In genomic region chr15:90248760-90249122, GRCh38 we compare ENCODE assay signal across 8 cellular contexts. TPM values are rescaled to one million over a fixed set of nuclear protein-coding genes. Genes with fewer than 3 reads are reported as not detected.
DNase-seq lines count a peak whose midpoint lies in the region; ATAC-seq and TF ChIP-seq lines count a peak whose summit lies in the region.

No MANE protein-coding gene starts in this region.

- peak overlapping the region; percentile 32; the same call in 1 of the 2 replicates for H3K4ac ChIP-seq in IMR-90 (ENCODE audit: low read depth, low read length)

- H3K56ac ChIP-seq in IMR-90 (ENCODE audit: extremely low read depth, insufficient read depth, low read length) = no peak overlapping the region

- H2AFZ ChIP-seq in IMR-90 (replicated peaks; ENCODE audit: low read length, poor library complexity) = peak overlapping the region; percentile 90

- in situ Hi-C loops in IMR-90 (cut with MboI; ENCODE audit: low sequenced_read_pairs) = no loop called here

- no peak overlapping the region for H3K18ac ChIP-seq in IMR-90 (ENCODE audit: low read depth, low read length)

- ATAC-seq in IMR-90 (ENCODE audit: low read depth) = peak; percentile 4; the same call in 1 of the 2 replicates
- peak in 1 of 3 donors; percentile 9 for ATAC-seq in natural killer cell
- no peak for ATAC-seq in HG02852 (IDR thresholded peaks at IDR 0.05; ENCODE audit: unreplicated experiment)
- no peak for ATAC-seq in HG03045 (IDR thresholded peaks at IDR 0.05; ENCODE audit: unreplicated experiment)

- H4K20me1 ChIP-seq in BLaER1 = no peaks in the 10 kb centered on the region
- H4K20me1 ChIP-seq in IMR-90 (ENCODE audit: insufficient read depth, low read length) = no peaks in the 10 kb centered on the region

- H3K27me3 ChIP-seq in BLaER1 = peaks cover 16% of the 10 kb centered on the region
- H3K27me3 ChIP-seq in IMR-90 (ENCODE audit: control insufficient read depth, insufficient read depth, low read length) = no peaks in the 10 kb centered on the region

- no peak overlapping the region for H3K4me3 ChIP-seq in BLaER1
- H3K4me3 ChIP-seq in IMR-90 (ENCODE audit: insufficient read depth, low read depth, low read length) = no peak overlapping the region

- dilution Hi-C loops in IMR-90 (cut with HindIII; ENCODE audit: low sequenced_read_pairs, unreplicated experiment) = no loop called here

- DNase-seq in IMR-90 (no peak), natural killer cell (no peak), NCI-H446 treated with DMSO at 0.1 percent for 48 hours (lab: John Stamatoyannopoulos, UW) (no peak)
- DNase-seq in activated CD4-positive, alpha-beta T cell treated with anti-CD3 and anti-CD28 coated beads for 1 hour = no peak

- CTCF ChIA-PET in IMR-90 (lab: Yijun Ruan, JAX) = no interaction called here

- H3K27ac ChIP-seq in BLaER1 (no peak overlapping the region), IMR-90 (ENCODE audit: insufficient read depth, low read length) (no peak overlapping the region)

- H2BK20ac ChIP-seq in IMR-90 (ENCODE audit: low read depth, low read length) = no peak overlapping the region

- no peaks in the 10 kb centered on the region for H3K9me3 Mint-ChIP-seq in dendritic cell treated with granulocyte-macrophage colony-stimulating factor and Interleukin-4, amounts not matched to agents 40 ng/mL and 50 ng/mL, for 4 days
- H3K9me3 Mint-ChIP-seq in natural killer cell = no peaks in the 10 kb centered on the region

- peak overlapping the region; percentile 90 for H2AK9ac ChIP-seq in IMR-90 (replicated peaks; ENCODE audit: low read depth, low read length, poor library complexity)

- H3K14ac ChIP-seq in IMR-90 (replicated peaks; ENCODE audit: low read depth, low read length) = no peak overlapping the region

- 100% methylated on average over 3 of the region's 5 CpGs; no CpG with 5 or more reads in 1 of the 2 experiments for WGBS in IMR-90 (ENCODE audit: extremely low coverage in 2 of 2, insufficient read length in 1 of 2), 2 experiments

- no peak overlapping the region for H4K5ac ChIP-seq in IMR-90 (ENCODE audit: low read depth, low read length)

- TF ChIP-seq CTCF in IMR-90 (conservative IDR thresholded peaks at IDR 0.05; ENCODE audit: low read depth, low read length) (no peak), natural killer cell (IDR thresholded peaks at IDR 0.05) (no peak)

- H3K4me2 ChIP-seq in BLaER1 (peak overlapping the region; percentile 96), IMR-90 (ENCODE audit: low read depth, low read length) (no peak overlapping the region)

- H3K4me3 Mint-ChIP-seq in dendritic cell treated with granulocyte-macrophage colony-stimulating factor and Interleukin-4, amounts not matched to agents 40 ng/mL and 50 ng/mL, for 4 days = peak overlapping the region; percentile 77
- peak overlapping the region; percentile 89 for H3K4me3 Mint-ChIP-seq in natural killer cell

- intact Hi-C loops in IMR-90 (cut with micrococcal nuclease) = no loop called here
- intact Hi-C loops in dendritic cell treated with granulocyte-macrophage colony-stimulating factor and Interleukin-4, amounts not matched to agents 40 ng/mL and 50 ng/mL, for 4 days (cut with micrococcal nuclease) = loop anchor here (1.0 to 2.0 kb wide), 2 partner anchors 14 to 16 kb away; partner anchors contain the start of genes GDPGP1 and NGRN
- intact Hi-C loops in natural killer cell (cut with micrococcal nuclease) = no loop called here

- H3K27me3 Mint-ChIP-seq in dendritic cell treated with granulocyte-macrophage colony-stimulating factor and Interleukin-4, amounts not matched to agents 40 ng/mL and 50 ng/mL, for 4 days = peaks cover 12% of the 10 kb centered on the region
- H3K27me3 Mint-ChIP-seq in natural killer cell (ENCODE audit: low read depth in 2 of 2) = no peaks in the 10 kb centered on the region

- TF ChIP-seq RAD21 in IMR-90 (IDR thresholded peaks at IDR 0.05; ENCODE audit: low read length) = no peak

- no peak overlapping the region for H3K27ac Mint-ChIP-seq in dendritic cell treated with granulocyte-macrophage colony-stimulating factor and Interleukin-4, amounts not matched to agents 40 ng/mL and 50 ng/mL, for 4 days
- H3K27ac Mint-ChIP-seq in natural killer cell = peak overlapping the region; percentile 78 to 82

- H2BK120ac ChIP-seq in IMR-90 (ENCODE audit: low read depth, low read length) = peak overlapping the region; percentile 23; the same call in 1 of the 2 replicates

- no peak overlapping the region for H4K91ac ChIP-seq in IMR-90 (ENCODE audit: insufficient read depth, low read depth, low read length)

- no peak overlapping the region for H2BK15ac ChIP-seq in IMR-90 (ENCODE audit: low read depth, low read length)

- POLR2A ChIA-PET in IMR-90 (lab: Charles Lee; ENCODE audit: unreplicated experiment) = no interaction called here

- H4K8ac ChIP-seq in IMR-90 (ENCODE audit: low read depth in 2 of 2, low read length in 2 of 2) = peak overlapping the region; percentile 15 to 16; a peak in 1 of 4 replicates

- peaks cover 25% of the 10 kb centered on the region for H3K4me1 Mint-ChIP-seq in dendritic cell treated with granulocyte-macrophage colony-stimulating factor and Interleukin-4, amounts not matched to agents 40 ng/mL and 50 ng/mL, for 4 days (ENCODE audit: low read depth)
- peaks cover 10 to 24% of the 10 kb centered on the region in 2 donors for H3K4me1 Mint-ChIP-seq in natural killer cell

- no peak overlapping the region; the same call in 1 of the 2 replicates for H2AK5ac ChIP-seq in IMR-90 (ENCODE audit: low read depth, low read length)

- H3K9ac ChIP-seq in BLaER1 (no peak overlapping the region), IMR-90 (ENCODE audit: low read depth, low read length) (no peak overlapping the region)

- H3K9me3 ChIP-seq in BLaER1 (no peaks in the 10 kb centered on the region), IMR-90 (ENCODE audit: control insufficient read depth, insufficient read depth, low read length) (no peaks in the 10 kb centered on the region)

- no peaks in the 10 kb centered on the region for H3K79me1 ChIP-seq in IMR-90 (ENCODE audit: low read depth in 1 of 2, low read length in 2 of 2)

- peaks cover 10% of the 10 kb centered on the region for H3K9me1 ChIP-seq in IMR-90 (ENCODE audit: insufficient read depth, low read length)

- H3K36me3 Mint-ChIP-seq in dendritic cell treated with granulocyte-macrophage colony-stimulating factor and Interleukin-4, amounts not matched to agents 40 ng/mL and 50 ng/mL, for 4 days (ENCODE audit: low read depth) = no peaks in the 10 kb centered on the region
- H3K36me3 Mint-ChIP-seq in natural killer cell = no peaks in the 10 kb centered on the region

- H3K4me1 ChIP-seq in BLaER1 (peaks cover 15% of the 10 kb centered on the region), IMR-90 (ENCODE audit: control insufficient read depth, insufficient read depth, low read length) (no peaks in the 10 kb centered on the region)

- H3K23ac ChIP-seq in IMR-90 (ENCODE audit: low read depth, low read length) = peak overlapping the region; percentile 51; the same call in 1 of the 2 replicates

- no TSS peak for BruUV-seq in IMR-90 (replicated peaks; lab: Mats Ljungman, UMichigan)

- H3K36me3 ChIP-seq in BLaER1 (no peaks in the 10 kb centered on the region), IMR-90 (ENCODE audit: control insufficient read depth, insufficient read depth, low read length) (no peaks in the 10 kb centered on the region)

- TF ChIP-seq POLR2A in IMR-90 (IDR thresholded peaks at IDR 0.05; ENCODE audit: low read depth, low read length) = no peak

- H2BK5ac ChIP-seq in IMR-90 (ENCODE audit: low read depth, low read length, poor library complexity, severe bottlenecking) = no peak overlapping the region

TF ChIP-seq in IMR-90, 13 proteins besides CTCF, POLR2A, EP300 and RAD21 (continues in another document):
- TF ChIP-seq RFX5 (IDR thresholded peaks at IDR 0.05; ENCODE audit: low read depth, low read length) = no peak
- no peak for TF ChIP-seq RCOR1 (IDR thresholded peaks at IDR 0.05; ENCODE audit: insufficient replicate concordance, low read length)
- no peak for TF ChIP-seq FOS (IDR thresholded peaks at IDR 0.05; ENCODE audit: low read depth, low read length)
- TF ChIP-seq NFE2L2 (IDR thresholded peaks at IDR 0.05; ENCODE audit: low read depth, low read length) = no peak
- no peak for TF ChIP-seq SMC3 (IDR thresholded peaks at IDR 0.05; ENCODE audit: low read depth, low read length)
- no peak for TF ChIP-seq CEBPB (IDR thresholded peaks at IDR 0.05; ENCODE audit: low read depth, low read length)
- TF ChIP-seq MAFK (IDR thresholded peaks at IDR 0.05; ENCODE audit: low read depth, low read length) = no peak
- TF ChIP-seq MAZ (IDR thresholded peaks at IDR 0.05; ENCODE audit: borderline replicate concordance, low read depth, low read length) = no peak
- no peak for TF ChIP-seq MXI1 (IDR thresholded peaks at IDR 0.05; ENCODE audit: borderline replicate concordance, low read depth, low read length)

RNA-seq across cellular contexts. Expression of gene TTLL13, which starts 0.6 kb away (rescaled TPM):
- total RNA-seq in IMR-90 (2012; rRNA removed) = not detected in 2 replicates
- 0.10 TPM in 1 of 2 replicates, not detected in the other for polyA plus RNA-seq in IMR-90 (2012; rRNA removed)
- polyA plus RNA-seq in IMR-90 (2012; cell fraction: cytosol; rRNA removed) = not detected in 2 replicates
- polyA plus RNA-seq in IMR-90 (2012; cell fraction: nucleus; rRNA removed; ENCODE audit: low replicate concordance) = 0.10 and 0.29 TPM in 2 replicates
- 1 to 10 TPM in 2 of 3 donors, under 1 TPM in 1; 0.18 to 2.2 (median 1.2) TPM for total RNA-seq in natural killer cell

RNA-seq across cellular contexts. Expression of gene GDPGP1, which starts 14.7 kb away (rescaled TPM):
- total RNA-seq in IMR-90 (2012; rRNA removed) (3.9 and 4.1 TPM in 2 replicates), natural killer cell (10 to 100 TPM in 1 of 3 donors, 1 to 10 TPM in 2; 7.8 to 11.1 (median 9.5) TPM)
- polyA plus RNA-seq in IMR-90 (2012; rRNA removed) = 1.3 and 2.3 TPM in 2 replicates
- polyA plus RNA-seq in IMR-90 (2012; cell fraction: cytosol; rRNA removed) = 1.7 and 2.0 TPM in 2 replicates
- polyA plus RNA-seq in IMR-90 (2012; cell fraction: nucleus; rRNA removed; ENCODE audit: low replicate concordance) = 2.9 and 3.1 TPM in 2 replicates

RNA-seq across cellular contexts. Expression of gene CIB1, which starts 15.0 kb away (rescaled TPM):
- total RNA-seq in IMR-90 (2012; rRNA removed) (29.4 and 31.5 TPM in 2 replicates), natural killer cell (100 to 1,000 TPM; 136 to 209 (median 154) TPM)
- 94.1 and 102 TPM in 2 replicates for polyA plus RNA-seq in IMR-90 (2012; rRNA removed)
- polyA plus RNA-seq in IMR-90 (2012; cell fraction: cytosol; rRNA removed) = 72.2 and 86.5 TPM in 2 replicates
- 53.8 and 83.0 TPM in 2 replicates for polyA plus RNA-seq in IMR-90 (2012; cell fraction: nucleus; rRNA removed; ENCODE audit: low replicate concordance)

RNA-seq across cellular contexts. Expression of gene NGRN, which starts 16.7 kb away (rescaled TPM):
- total RNA-seq in IMR-90 (2012; rRNA removed) (39.6 and 44.2 TPM in 2 replicates), natural killer cell (10 to 100 TPM; 33.4 to 43.5 (median 33.5) TPM)
- 40.3 and 46.2 TPM in 2 replicates for polyA plus RNA-seq in IMR-90 (2012; rRNA removed)
- polyA plus RNA-seq in IMR-90 (2012; cell fraction: cytosol; rRNA removed) = 23.0 and 24.4 TPM in 2 replicates
- 10.3 and 24.2 TPM in 2 replicates for polyA plus RNA-seq in IMR-90 (2012; cell fraction: nucleus; rRNA removed; ENCODE audit: low replicate concordance)

RNA-seq across cellular contexts. Expression of gene SEMA4B, which starts 47.6 kb away (rescaled TPM):
- total RNA-seq in IMR-90 (2012; rRNA removed) (5.0 and 6.9 TPM in 2 replicates), natural killer cell (10 to 100 TPM; 13.1 to 28.1 (median 25.0) TPM)
- polyA plus RNA-seq in IMR-90 (2012; rRNA removed) = 22.5 and 27.5 TPM in 2 replicates
- 12.9 and 29.8 TPM in 2 replicates for polyA plus RNA-seq in IMR-90 (2012; cell fraction: cytosol; rRNA removed)
- polyA plus RNA-seq in IMR-90 (2012; cell fraction: nucleus; rRNA removed; ENCODE audit: low replicate concordance) = 23.9 and 48.0 TPM in 2 replicates
